Comparison of ENCODE assay signal across 8 cellular contexts in the genomic region with DNA sequence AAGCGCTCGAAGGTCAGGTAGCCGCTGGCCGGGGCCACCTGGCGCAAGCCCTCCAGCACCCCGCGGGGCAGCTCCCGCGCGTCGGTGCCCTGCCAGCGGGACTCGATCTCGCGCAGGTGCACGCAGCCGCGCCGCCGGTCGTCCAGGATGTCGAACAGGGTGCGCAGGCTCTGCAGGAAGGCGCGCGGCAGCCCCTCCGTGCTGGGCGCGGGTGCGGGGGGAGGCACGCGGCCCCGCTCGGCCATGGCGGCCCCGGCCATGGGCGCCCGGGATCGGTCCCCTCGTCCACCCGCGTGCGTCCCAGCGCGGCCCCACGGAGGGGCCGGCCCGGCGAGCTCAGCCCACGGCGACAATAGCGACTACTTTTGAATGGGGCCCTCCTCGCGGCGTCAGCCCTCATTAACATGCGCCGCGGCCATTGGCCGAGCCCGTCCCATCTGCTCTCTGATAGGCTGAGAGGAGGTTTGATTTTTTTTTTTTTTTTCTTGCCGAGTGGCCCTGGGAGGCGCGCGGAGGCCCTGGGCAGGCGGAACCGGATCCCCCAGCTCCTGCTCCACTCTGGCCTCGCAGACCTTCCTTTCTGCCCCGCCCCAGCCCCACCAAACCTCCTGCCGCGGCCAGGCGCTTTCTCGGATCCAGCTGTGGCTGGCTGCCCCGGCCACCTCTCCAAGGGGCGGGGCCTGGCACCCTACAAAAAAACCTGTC. TPM values are rescaled to one million over a fixed set of nuclear protein-coding genes. Genes with fewer than 3 reads are reported as not detected.
DNase-seq lines count a peak whose midpoint lies in the region; FAIRE-seq and TF ChIP-seq lines count a peak whose summit lies in the region.

A gene with protein sequence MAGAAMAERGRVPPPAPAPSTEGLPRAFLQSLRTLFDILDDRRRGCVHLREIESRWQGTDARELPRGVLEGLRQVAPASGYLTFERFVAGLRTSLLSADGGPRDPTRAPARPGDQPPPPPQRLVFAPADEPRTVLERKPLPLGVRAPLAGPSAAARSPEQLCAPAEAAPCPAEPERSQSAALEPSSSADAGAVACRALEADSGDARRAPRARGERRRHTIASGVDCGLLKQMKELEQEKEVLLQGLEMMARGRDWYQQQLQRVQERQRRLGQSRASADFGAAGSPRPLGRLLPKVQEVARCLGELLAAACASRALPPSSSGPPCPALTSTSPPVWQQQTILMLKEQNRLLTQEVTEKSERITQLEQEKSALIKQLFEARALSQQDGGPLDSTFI (minus strand): TSS at position 357 of the 705 bp plus-strand sequence. CDS start 97 bp downstream, at position 260.

- in situ Hi-C loops in SK-MEL-5 (cut with HindIII; ENCODE audit: low pct_unique_long_range_greater_than_20kb, low sequenced_read_pairs), result no loop called here

- H3K4me1 ChIP-seq in ES-I3 (ENCODE audit: insufficient read depth, low read length) (peaks cover 12% of the 10 kb centered on the region), HEK293 (ENCODE audit: control insufficient read depth, insufficient read depth, low read length) (peaks cover 10% of the 10 kb centered on the region; the same call in 1 of the 2 replicates)

- H3K9me3 ChIP-seq in ES-I3 (ENCODE audit: control insufficient read depth, insufficient read depth, low read length) (no peaks in the 10 kb centered on the region), HEK293 (ENCODE audit: control insufficient read depth, insufficient read depth, low read depth, low read length) (no peaks in the 10 kb centered on the region)

- TF ChIP-seq POLR2A in NB4 (IDR thresholded peaks at IDR 0.05; ENCODE audit: extremely low read depth, insufficient read length), result peak; percentile 91

- peak within 1 kb of the TSS; percentile 38 for H3K4me3 ChIP-seq in HEK293 (ENCODE audit: low read depth, low read length)
- H3K4me3 ChIP-seq in NB4 (ENCODE audit: low read depth, low read length), result peak within 1 kb of the TSS; percentile 72

- CTCF ChIA-PET in HEK293 (lab: Yijun Ruan, JAX), result interaction anchor here (0.6 to 11.3 kb wide), 13 partner anchors 14 to 295 kb away, joined by 3 to 237 read pairs (median 6); a partner anchor contains a TSS

- H3K27ac ChIP-seq in HEK293 (ENCODE audit: extremely low read depth, low read depth, low read length) (peak within 1 kb of the TSS; percentile 71), temporal lobe (ENCODE audit: low read depth, low read length) (peak within 1 kb of the TSS; percentile 99)

- peak within 1 kb of the TSS; percentile 76 for H3K9ac ChIP-seq in ES-I3 (ENCODE audit: low read depth, low read length)

- DNase-seq in NB4 (ENCODE audit: low read depth) (peak; percentile 95), SK-MEL-5 (ENCODE audit: low read depth, low spot score) (peak; percentile 86), frontal cortex (ENCODE audit: low spot score in 2 of 2) (peak; percentile 94), nucleus accumbens (lab: John Stamatoyannopoulos, UW) (peak in 53 of 56 donors; percentile 42 to 89 (median 77))
- peak; percentile 72 for DNase-seq in activated gamma-delta T cell treated with anti-CD3 and anti-CD28 coated beads, Interleukin-2, amount 50 U/mL, for 16 hours (ENCODE audit: low read depth)

- TF ChIP-seq CTCF in HEK293 (tag by site-specific recombination; IDR thresholded peaks at IDR 0.05), result no peak
- TF ChIP-seq CTCF in NB4 (IDR thresholded peaks at IDR 0.05; ENCODE audit: low read depth, low read length), result no peak

- H3K36me3 ChIP-seq in ES-I3 (ENCODE audit: insufficient read depth, low read length) (no peaks in the 10 kb centered on the region), HEK293 (ENCODE audit: control insufficient read depth in 2 of 2, insufficient read depth in 1 of 2, low read length in 2 of 2) (peaks cover 0 to 10% of the 10 kb centered on the region in 2 experiments; a peak in 1 of 3 replicates)

- peak; percentile 49 for FAIRE-seq in frontal cortex (lab: Jason Lieb, UNC)

- POLR2A ChIA-PET in HEK293 (lab: Yijun Ruan, JAX), result interaction anchor here (0.6 to 9.1 kb wide), 33 partner anchors 10 to 722 kb away, joined by 3 to 137 read pairs (median 4); a partner anchor contains a TSS

TF ChIP-seq in HEK293, 187 proteins besides CTCF, POLR2A, EP300 and RAD21 (continues in another document):
- TF ChIP-seq ZNF175 (tag by site-specific recombination; IDR thresholded peaks at IDR 0.05) (no peak), ZNF707 (tag by site-specific recombination; IDR thresholded peaks at IDR 0.05) (no peak), YY1 (tag by site-specific recombination; IDR thresholded peaks at IDR 0.05) (peak; percentile 47; the same call in 1 of the 2 replicates), SP7 (tag by site-specific recombination; IDR thresholded peaks at IDR 0.05) (peak; percentile 25; the same call in 1 of the 2 replicates), ZBTB48 (tag by site-specific recombination; IDR thresholded peaks at IDR 0.05) (no peak; the same call in 1 of the 2 replicates), ZNF626 (tag by site-specific recombination; IDR thresholded peaks at IDR 0.05) (no peak), ZBTB17 (tag by site-specific recombination; IDR thresholded peaks at IDR 0.05) (peak; percentile 90), KLF10 (tag by site-specific recombination; IDR thresholded peaks at IDR 0.05) (peak; percentile 50; the same call in 1 of the 2 replicates), ZNF768 (tag by site-specific recombination; IDR thresholded peaks at IDR 0.05) (no peak), ZBTB8A (tag by site-specific recombination; IDR thresholded peaks at IDR 0.05) (peak; percentile 90), ZBTB7A (tag by site-specific recombination; IDR thresholded peaks at IDR 0.05; ENCODE audit: low read depth) (no peak), ZNF423 (tag by site-specific recombination; IDR thresholded peaks at IDR 0.05) (no peak), ZNF747 (tag by site-specific recombination; IDR thresholded peaks at IDR 0.05) (no peak), ZNF48 (tag by site-specific recombination; IDR thresholded peaks at IDR 0.05) (no peak), ZFP3 (tag by site-specific recombination; IDR thresholded peaks at IDR 0.05; ENCODE audit: low read depth) (no peak), ZNF292 (tag by site-specific recombination; IDR thresholded peaks at IDR 0.05; ENCODE audit: borderline replicate concordance, low read depth) (no peak), ZNF560 (tag by site-specific recombination; IDR thresholded peaks at IDR 0.05; ENCODE audit: borderline replicate concordance) (no peak)
- TF ChIP-seq, protein P1, sequence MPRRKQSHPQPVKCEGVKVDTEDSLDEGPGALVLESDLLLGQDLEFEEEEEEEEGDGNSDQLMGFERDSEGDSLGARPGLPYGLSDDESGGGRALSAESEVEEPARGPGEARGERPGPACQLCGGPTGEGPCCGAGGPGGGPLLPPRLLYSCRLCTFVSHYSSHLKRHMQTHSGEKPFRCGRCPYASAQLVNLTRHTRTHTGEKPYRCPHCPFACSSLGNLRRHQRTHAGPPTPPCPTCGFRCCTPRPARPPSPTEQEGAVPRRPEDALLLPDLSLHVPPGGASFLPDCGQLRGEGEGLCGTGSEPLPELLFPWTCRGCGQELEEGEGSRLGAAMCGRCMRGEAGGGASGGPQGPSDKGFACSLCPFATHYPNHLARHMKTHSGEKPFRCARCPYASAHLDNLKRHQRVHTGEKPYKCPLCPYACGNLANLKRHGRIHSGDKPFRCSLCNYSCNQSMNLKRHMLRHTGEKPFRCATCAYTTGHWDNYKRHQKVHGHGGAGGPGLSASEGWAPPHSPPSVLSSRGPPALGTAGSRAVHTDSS (tag by site-specific recombination; IDR thresholded peaks at IDR 0.05), result no peak
- TF ChIP-seq, protein P2, sequence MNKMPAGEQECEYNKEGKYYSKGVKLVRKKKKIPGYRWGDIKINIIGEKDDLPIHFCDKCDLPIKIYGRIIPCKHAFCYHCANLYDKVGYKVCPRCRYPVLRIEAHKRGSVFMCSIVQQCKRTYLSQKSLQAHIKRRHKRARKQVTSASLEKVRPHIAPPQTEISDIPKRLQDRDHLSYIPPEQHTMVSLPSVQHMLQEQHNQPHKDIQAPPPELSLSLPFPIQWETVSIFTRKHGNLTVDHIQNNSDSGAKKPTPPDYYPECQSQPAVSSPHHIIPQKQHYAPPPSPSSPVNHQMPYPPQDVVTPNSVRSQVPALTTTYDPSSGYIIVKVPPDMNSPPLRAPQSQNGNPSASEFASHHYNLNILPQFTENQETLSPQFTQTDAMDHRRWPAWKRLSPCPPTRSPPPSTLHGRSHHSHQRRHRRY (tag by site-specific recombination; IDR thresholded peaks at IDR 0.05), result no peak
- TF ChIP-seq, protein P3, sequence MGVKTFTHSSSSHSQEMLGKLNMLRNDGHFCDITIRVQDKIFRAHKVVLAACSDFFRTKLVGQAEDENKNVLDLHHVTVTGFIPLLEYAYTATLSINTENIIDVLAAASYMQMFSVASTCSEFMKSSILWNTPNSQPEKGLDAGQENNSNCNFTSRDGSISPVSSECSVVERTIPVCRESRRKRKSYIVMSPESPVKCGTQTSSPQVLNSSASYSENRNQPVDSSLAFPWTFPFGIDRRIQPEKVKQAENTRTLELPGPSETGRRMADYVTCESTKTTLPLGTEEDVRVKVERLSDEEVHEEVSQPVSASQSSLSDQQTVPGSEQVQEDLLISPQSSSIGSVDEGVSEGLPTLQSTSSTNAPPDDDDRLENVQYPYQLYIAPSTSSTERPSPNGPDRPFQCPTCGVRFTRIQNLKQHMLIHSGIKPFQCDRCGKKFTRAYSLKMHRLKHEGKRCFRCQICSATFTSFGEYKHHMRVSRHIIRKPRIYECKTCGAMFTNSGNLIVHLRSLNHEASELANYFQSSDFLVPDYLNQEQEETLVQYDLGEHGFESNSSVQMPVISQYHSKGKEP (tag by site-specific recombination; IDR thresholded peaks at IDR 0.05), result peak; percentile 27; the same call in 1 of the 2 replicates
- TF ChIP-seq, protein P4, sequence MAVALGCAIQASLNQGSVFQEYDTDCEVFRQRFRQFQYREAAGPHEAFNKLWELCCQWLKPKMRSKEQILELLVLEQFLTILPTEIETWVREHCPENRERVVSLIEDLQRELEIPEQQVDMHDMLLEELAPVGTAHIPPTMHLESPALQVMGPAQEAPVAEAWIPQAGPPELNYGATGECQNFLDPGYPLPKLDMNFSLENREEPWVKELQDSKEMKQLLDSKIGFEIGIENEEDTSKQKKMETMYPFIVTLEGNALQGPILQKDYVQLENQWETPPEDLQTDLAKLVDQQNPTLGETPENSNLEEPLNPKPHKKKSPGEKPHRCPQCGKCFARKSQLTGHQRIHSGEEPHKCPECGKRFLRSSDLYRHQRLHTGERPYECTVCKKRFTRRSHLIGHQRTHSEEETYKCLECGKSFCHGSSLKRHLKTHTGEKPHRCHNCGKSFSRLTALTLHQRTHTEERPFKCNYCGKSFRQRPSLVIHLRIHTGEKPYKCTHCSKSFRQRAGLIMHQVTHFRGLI (tag by site-specific recombination; IDR thresholded peaks at IDR 0.05), result peak; percentile 79

RNA-seq across cellular contexts. Expression of the gene that starts here (rescaled TPM):
- total RNA-seq in SK-MEL-5 (2014; rRNA removed; shearing (Covaris generic)), result 8.1 and 8.7 TPM in 2 replicates
- polyA plus RNA-seq in SK-MEL-5 (2015; cell fraction: cytosol; rRNA removed), result 13.2 and 18.3 TPM in 2 replicates
- polyA plus RNA-seq in SK-MEL-5 (2015; cell fraction: nucleus; rRNA removed), result 12.1 and 12.4 TPM in 2 replicates
- total RNA-seq in frontal cortex, result 1.2 TPM
- total RNA-seq in temporal lobe, result 1.5 TPM

Comparison
In these comparisons a context has a peak if more than half of its experiments do, and no peak if none do; other contexts are left out.
1. Peak in every context shown above with its lines: DNase-seq, H3K4me3 ChIP-seq and H3K27ac ChIP-seq.